12 cellular contexts compared by ENCODE assay signal in genomic region chr9:136324501-136325300, GRCh38. TPM values are rescaled to one million over a fixed set of nuclear protein-coding genes. Genes with fewer than 3 reads are reported as not detected.
DNase-seq lines count a peak whose midpoint lies in the region; ATAC-seq and TF ChIP-seq lines count a peak whose summit lies in the region.
"Had no signal": no experiment of that assay in that cellular context is flagged by ENCODE, and none has a peak within 500 bp of the region (broad histone marks: within the 10 kb centered on the region; RNA-seq: fewer than 3 reads in every experiment).

No MANE protein-coding gene starts in this region.

- H3K9me3 Mint-ChIP-seq in mesothelial cell of epicardium = peaks cover 11% of the 10 kb centered on the region
- H3K9me3 Mint-ChIP-seq: activated T-helper 1 cell treated with anti-CD3 and anti-CD28 coated beads, Interleukin-12 subunit alpha, Interleukin-12 subunit beta, Interleukin-2, Interleukin-4 antibody, amounts not matched to agents 30 ng/mL and 10 ng/mL and 1 ng/mL, durations not matched to agents 14 hours and 24 hours and 36 hours; naive thymus-derived CD4-positive, alpha-beta T cell had no signal

- ATAC-seq in foreskin keratinocyte = no peak
- ATAC-seq: naive thymus-derived CD4-positive, alpha-beta T cell had no signal

- no peaks in the 10 kb centered on the region for H3K27me3 Mint-ChIP-seq in mesothelial cell of epicardium (ENCODE audit: low read depth)

- H3K4me1 Mint-ChIP-seq in mesothelial cell of epicardium = peaks cover 28% of the 10 kb centered on the region

- H3K9me3 ChIP-seq in WERI-Rb-1 (ENCODE audit: severe bottlenecking) = peaks cover 3% of the 10 kb centered on the region

- peak overlapping the region; percentile 39; the same call in 1 of the 2 replicates for H3K27ac ChIP-seq in WERI-Rb-1
- H3K27ac ChIP-seq in foreskin keratinocyte = no peak overlapping the region

- H3K27me3 ChIP-seq in WERI-Rb-1 (ENCODE audit: insufficient read depth, low read depth, severe bottlenecking) (no peaks in the 10 kb centered on the region), foreskin keratinocyte (peaks cover 22% of the 10 kb centered on the region)

- TF ChIP-seq CTCF in HFF-Myc (IDR thresholded peaks at IDR 0.05; ENCODE audit: low read depth, low read length, missing control alignments) (peak; percentile 25), WERI-Rb-1 (IDR thresholded peaks at IDR 0.05; ENCODE audit: low read depth, low read length) (peak; percentile 55), mesothelial cell of epicardium (IDR thresholded peaks at IDR 0.05; ENCODE audit: unreplicated experiment) (no peak), foreskin keratinocyte (conservative IDR thresholded peaks at IDR 0.05) (no peak)

- no peak for DNase-seq in HFF-Myc (ENCODE audit: extremely low read depth, low read depth)
- DNase-seq in WERI-Rb-1 = peak; percentile 81
- no peak for DNase-seq in mesothelial cell of epicardium (ENCODE audit: low spot score in 2 of 2, unreplicated experiment in 2 of 2)
- no peak for DNase-seq in 8988T
- no peak for DNase-seq in foreskin keratinocyte
- no peak for DNase-seq in NCI-H1436 treated with DMSO at 0.1 percent for 48 hours (lab: John Stamatoyannopoulos, UW)
- DNase-seq: activated CD4-positive, alpha-beta T cell treated with anti-CD3 and anti-CD28 coated beads for 1 hour; HCEC 1CT; naive thymus-derived CD4-positive, alpha-beta T cell had no signal

- H3K4me3 ChIP-seq in HFF-Myc (replicated peaks; ENCODE audit: low read depth, low read length) (no peak overlapping the region), WERI-Rb-1 (ENCODE audit: low read depth, low read length) (no peak overlapping the region)

- H3K4me3 Mint-ChIP-seq in mesothelial cell of epicardium = no peak overlapping the region
- H3K4me3 Mint-ChIP-seq: activated T-helper 1 cell treated with anti-CD3 and anti-CD28 coated beads, Interleukin-12 subunit alpha, Interleukin-12 subunit beta, Interleukin-2, Interleukin-4 antibody, amounts not matched to agents 30 ng/mL and 10 ng/mL and 1 ng/mL, durations not matched to agents 14 hours and 24 hours and 36 hours had no signal

- peaks cover 5% of the 10 kb centered on the region for H3K36me3 ChIP-seq in WERI-Rb-1

- no peaks in the 10 kb centered on the region for H3K36me3 Mint-ChIP-seq in mesothelial cell of epicardium
- H3K36me3 Mint-ChIP-seq: brain; naive thymus-derived CD4-positive, alpha-beta T cell had no signal

- peak overlapping the region; percentile 12 for H3K27ac Mint-ChIP-seq in mesothelial cell of epicardium
- H3K27ac Mint-ChIP-seq: activated T-helper 1 cell treated with anti-CD3 and anti-CD28 coated beads, Interleukin-12 subunit alpha, Interleukin-12 subunit beta, Interleukin-2, Interleukin-4 antibody, amounts not matched to agents 30 ng/mL and 10 ng/mL and 1 ng/mL, durations not matched to agents 14 hours and 24 hours and 36 hours; naive thymus-derived CD4-positive, alpha-beta T cell had no signal

- no peaks in the 10 kb centered on the region for H3K4me1 ChIP-seq in foreskin keratinocyte

RNA-seq across cellular contexts. Expression of gene GPSM1, which starts 2.6 kb away (rescaled TPM):
- total RNA-seq in mesothelial cell of epicardium (98.6 to 103 TPM (median 102 TPM) in 3 replicates), foreskin keratinocyte (3.6 and 6.2 TPM in 2 replicates)
- polyA plus RNA-seq in foreskin keratinocyte = 3.4 and 5.3 TPM in 2 replicates

RNA-seq across cellular contexts. Expression of gene CCDC187, which starts 20.8 kb away (rescaled TPM):
- 0.42 to 0.54 TPM (median 0.47 TPM) in 3 replicates for total RNA-seq in mesothelial cell of epicardium
- total RNA-seq in foreskin keratinocyte = 0.03 TPM in 1 of 2 replicates, not detected in the other
- polyA plus RNA-seq in foreskin keratinocyte = 0.01 and 0.03 TPM in 2 replicates
- total RNA-seq: activated T-helper 1 cell treated with anti-CD3 and anti-CD28 coated beads, Interleukin-12 subunit alpha, Interleukin-12 subunit beta, Interleukin-2, Interleukin-4 antibody, amounts not matched to agents 30 ng/mL and 10 ng/mL and 1 ng/mL, durations not matched to agents 14 hours and 24 hours and 36 hours; endothelial cell of umbilical vein had no signal
- polyA plus RNA-seq: endothelial cell of umbilical vein; naive thymus-derived CD4-positive, alpha-beta T cell had no signal

RNA-seq across cellular contexts. Expression of gene DNLZ, which starts 38.8 kb away (rescaled TPM):
- 11.8 to 14.7 TPM (median 13.0 TPM) in 3 replicates for total RNA-seq in mesothelial cell of epicardium
- total RNA-seq in foreskin keratinocyte = 17.9 and 25.2 TPM in 2 replicates
- 30.9 and 48.7 TPM in 2 replicates for polyA plus RNA-seq in foreskin keratinocyte

RNA-seq across cellular contexts. Expression of gene CARD9, which starts 48.8 kb away (rescaled TPM):
- total RNA-seq in mesothelial cell of epicardium (3.6 to 4.9 TPM (median 4.0 TPM) in 3 replicates), foreskin keratinocyte (0.24 and 0.35 TPM in 2 replicates)
- 0.17 and 0.32 TPM in 2 replicates for polyA plus RNA-seq in foreskin keratinocyte

Comparison
In these comparisons a context has a peak if more than half of its experiments do, and no peak if none do; other contexts are left out.
1. CTCF ChIP-seq: peak in HFF-Myc (single experiment) and WERI-Rb-1 (single experiment); none in mesothelial cell of epicardium (single experiment) and foreskin keratinocyte (single experiment).
2. RNA of gene GPSM1, which starts 2.6 kb away (total RNA-seq): 98.6 to 103 TPM in mesothelial cell of epicardium; 3.6 to 6.2 TPM in foreskin keratinocyte; every median in the first group is over 10 times any median in the second.